14 cellular contexts compared by ENCODE assay signal in genomic region chr2:71613953-71614925, GRCh38.
A peak's percentile ranks its signal among the peaks of the same experiment; 100 is the strongest.
DNase-seq lines count a peak whose midpoint lies in the region; ATAC-seq and TF ChIP-seq lines count a peak whose summit lies in the region.
"Had no signal": no experiment of that assay in that cellular context is flagged by ENCODE, and none has a peak within 500 bp of the region (broad histone marks: within the 10 kb centered on the region; RNA-seq: fewer than 3 reads in every experiment).

No MANE protein-coding gene starts in this region.

- DNase-seq in activated naive CD8-positive, alpha-beta T cell treated with anti-CD3 and anti-CD28 coated beads, Interleukin-2, amount 10 ng/mL, durations not matched to agents 7 days and 5 days: peak; percentile 9
- DNase-seq in activated naive CD8-positive, alpha-beta T cell treated with anti-CD3 and anti-CD28 coated beads, Interleukin-2, amount 50 U/mL, for 24 hours: no peak
- DNase-seq in head of caudate nucleus (peak in 22 of 42 donors; percentile 0 to 40 (median 9)), progenitor cell of endocrine pancreas (ENCODE audit: low spot score, unreplicated experiment) (peak; percentile 5), vagina (ENCODE audit: extremely low spot score in 2 of 2) (peak; percentile 60 to 82), SHP77 treated with DMSO at 0.1 percent for 48 hours (lab: John Stamatoyannopoulos, UW) (no peak)
- DNase-seq: activated CD4-positive, alpha-beta T cell treated with anti-CD3 and anti-CD28 coated beads, Interleukin-2, amount 50 U/mL, for 4 hours; DMS53; NCI-H1930; nephron progenitor cell had no signal

- no peaks in the 10 kb centered on the region for H3K36me3 ChIP-seq in vagina

- H3K4me1 Mint-ChIP-seq in activated naive CD8-positive, alpha-beta T cell treated with anti-CD3 and anti-CD28 coated beads, Interleukin-2, amount 10 ng/mL, durations not matched to agents 7 days and 5 days: no peaks in the 10 kb centered on the region
- no peaks in the 10 kb centered on the region for H3K4me1 Mint-ChIP-seq in activated naive CD8-positive, alpha-beta T cell treated with anti-CD3 and anti-CD28 coated beads, Interleukin-2, amount 50 U/mL, for 24 hours
- no peaks in the 10 kb centered on the region for H3K4me1 Mint-ChIP-seq in progenitor cell of endocrine pancreas (ENCODE audit: low read depth)
- H3K4me1 Mint-ChIP-seq: nephron progenitor cell had no signal

- POLR2A ChIA-PET in activated naive CD8-positive, alpha-beta T cell treated with anti-CD3 and anti-CD28 coated beads, Interleukin-2, amount 10 ng/mL, durations not matched to agents 7 days and 5 days (lab: Charles Lee): no interaction called here

- H3K27me3 Mint-ChIP-seq in activated naive CD8-positive, alpha-beta T cell treated with anti-CD3 and anti-CD28 coated beads, Interleukin-2, amount 10 ng/mL, durations not matched to agents 7 days and 5 days: no peaks in the 10 kb centered on the region
- peaks cover 5% of the 10 kb centered on the region for H3K27me3 Mint-ChIP-seq in activated naive CD8-positive, alpha-beta T cell treated with anti-CD3 and anti-CD28 coated beads, Interleukin-2, amount 50 U/mL, for 24 hours
- H3K27me3 Mint-ChIP-seq in progenitor cell of endocrine pancreas: no peaks in the 10 kb centered on the region

- no peak overlapping the region for H3K4me3 Mint-ChIP-seq in activated naive CD8-positive, alpha-beta T cell treated with anti-CD3 and anti-CD28 coated beads, Interleukin-2, amount 10 ng/mL, durations not matched to agents 7 days and 5 days
- no peak overlapping the region for H3K4me3 Mint-ChIP-seq in activated naive CD8-positive, alpha-beta T cell treated with anti-CD3 and anti-CD28 coated beads, Interleukin-2, amount 50 U/mL, for 24 hours
- H3K4me3 Mint-ChIP-seq in progenitor cell of endocrine pancreas (ENCODE audit: low read depth): no peak overlapping the region
- H3K4me3 Mint-ChIP-seq: nephron progenitor cell had no signal

- peaks cover 15% of the 10 kb centered on the region for H3K4me1 ChIP-seq in vagina

- H3K9me3 ChIP-seq in vagina: no peaks in the 10 kb centered on the region

- H3K36me3 Mint-ChIP-seq in activated naive CD8-positive, alpha-beta T cell treated with anti-CD3 and anti-CD28 coated beads, Interleukin-2, amount 10 ng/mL, durations not matched to agents 7 days and 5 days: no peaks in the 10 kb centered on the region
- no peaks in the 10 kb centered on the region for H3K36me3 Mint-ChIP-seq in activated naive CD8-positive, alpha-beta T cell treated with anti-CD3 and anti-CD28 coated beads, Interleukin-2, amount 50 U/mL, for 24 hours (ENCODE audit: low read depth)
- no peaks in the 10 kb centered on the region for H3K36me3 Mint-ChIP-seq in progenitor cell of endocrine pancreas (ENCODE audit: insufficient read depth)

- TF ChIP-seq POLR2A in vagina (IDR thresholded peaks at IDR 0.05): no peak

- H3K27ac ChIP-seq in vagina: no peak overlapping the region
- H3K27ac ChIP-seq: epithelial cell of prostate, KMS-11 had no signal

- TF ChIP-seq CTCF in progenitor cell of endocrine pancreas (IDR thresholded peaks at IDR 0.05; ENCODE audit: unreplicated experiment) (no peak), vagina (IDR thresholded peaks at IDR 0.05) (no peak)

- ATAC-seq in activated naive CD8-positive, alpha-beta T cell treated with anti-CD3 and anti-CD28 coated beads, Interleukin-2, amount 10 ng/mL, durations not matched to agents 7 days and 5 days (ENCODE audit: low read depth): no peak
- no peak for ATAC-seq in activated naive CD8-positive, alpha-beta T cell treated with anti-CD3 and anti-CD28 coated beads, Interleukin-2, amount 50 U/mL, for 24 hours
- ATAC-seq in GM21619 (IDR thresholded peaks at IDR 0.05; ENCODE audit: unreplicated experiment) (no peak), HG03196 (IDR thresholded peaks at IDR 0.05; ENCODE audit: unreplicated experiment) (no peak)

- H3K27me3 ChIP-seq in vagina: no peaks in the 10 kb centered on the region

- H3K4me3 ChIP-seq in vagina: no peak overlapping the region

- intact Hi-C loops in head of caudate nucleus (cut with DNase I) (loop anchor here (10.0 kb wide), 1 partner anchor 541 kb away; no protein-coding TSS in a partner anchor), vagina (cut with DNase I) (no loop called here)

- H3K27ac Mint-ChIP-seq in activated naive CD8-positive, alpha-beta T cell treated with anti-CD3 and anti-CD28 coated beads, Interleukin-2, amount 10 ng/mL, durations not matched to agents 7 days and 5 days: no peak overlapping the region
- no peak overlapping the region for H3K27ac Mint-ChIP-seq in activated naive CD8-positive, alpha-beta T cell treated with anti-CD3 and anti-CD28 coated beads, Interleukin-2, amount 50 U/mL, for 24 hours
- no peak overlapping the region for H3K27ac Mint-ChIP-seq in progenitor cell of endocrine pancreas
- H3K27ac Mint-ChIP-seq: nephron progenitor cell had no signal

- no peaks in the 10 kb centered on the region for H3K9me3 Mint-ChIP-seq in activated naive CD8-positive, alpha-beta T cell treated with anti-CD3 and anti-CD28 coated beads, Interleukin-2, amount 10 ng/mL, durations not matched to agents 7 days and 5 days
- no peaks in the 10 kb centered on the region for H3K9me3 Mint-ChIP-seq in activated naive CD8-positive, alpha-beta T cell treated with anti-CD3 and anti-CD28 coated beads, Interleukin-2, amount 50 U/mL, for 24 hours
- no peaks in the 10 kb centered on the region for H3K9me3 Mint-ChIP-seq in progenitor cell of endocrine pancreas (ENCODE audit: low read depth)
- H3K9me3 Mint-ChIP-seq: nephron progenitor cell had no signal

Comparison
In these comparisons a context has a peak if more than half of its experiments do, and no peak if none do; other contexts are left out.
1. DNase-seq: peak in activated naive CD8-positive, alpha-beta T cell treated with anti-CD3 and anti-CD28 coated beads, Interleukin-2, amount 10 ng/mL, durations not matched to agents 7 days and 5 days (single experiment), head of caudate nucleus (22 of 42), progenitor cell of endocrine pancreas (single experiment) and vagina (2 of 2); none in activated naive CD8-positive, alpha-beta T cell treated with anti-CD3 and anti-CD28 coated beads, Interleukin-2, amount 50 U/mL, for 24 hours (single experiment) and SHP77 treated with DMSO at 0.1 percent for 48 hours (single experiment).